Comparison of ENCODE assay signal across 27 cellular contexts in genomic region chr18:22145160-22145559, GRCh38.
"Had no signal": no experiment of that assay in that cellular context is flagged by ENCODE, and none has a peak within 500 bp of the region (broad histone marks: within the 10 kb centered on the region; RNA-seq: fewer than 3 reads in every experiment).

No MANE protein-coding gene starts in this region.

- H3K36me3 Mint-ChIP-seq: stimulated activated effector memory CD8-positive, alpha-beta T cell treated with anti-CD3 and anti-CD28 coated beads, Interleukin-12 subunit alpha, Interleukin-12 subunit beta, amount 100 ng/mL, for 72 hours; stimulated activated memory B cell treated with anti-CD40 and anti-IgM and Interleukin-4, amounts not matched to agents 10 μg/mL and 1 μg/mL and 100 μg/mL, for 72 hours; stimulated activated naive B cell treated with anti-CD40 and anti-IgM and Interleukin-4, amounts not matched to agents 10 μg/mL and 1 μg/mL and 100 μg/mL, for 72 hours; type B pancreatic cell had no signal

- H3K9me3 ChIP-seq: stomach, testis, thoracic aorta, thyroid gland, tibial artery, tibial nerve, transverse colon, upper lobe of left lung, upper lobe of right lung, uterus, vagina had no signal

- H3K9me3 Mint-ChIP-seq: stimulated activated effector memory CD8-positive, alpha-beta T cell treated with anti-CD3 and anti-CD28 coated beads, Interleukin-12 subunit alpha, Interleukin-12 subunit beta, amount 100 ng/mL, for 72 hours; stimulated activated naive CD8-positive, alpha-beta T cell treated with anti-CD3 and anti-CD28 coated beads, Interleukin-15, amount 100 ng/mL, for 72 hours; stimulated activated naive CD8-positive, alpha-beta T cell treated with anti-CD3 and anti-CD28 coated beads, Interleukin-15, Interleukin-2, amounts not matched to agents 100 ng/mL and 50 ng/mL, for 24 hours; type B pancreatic cell had no signal

- H3K27me3 Mint-ChIP-seq: stimulated activated memory B cell treated with anti-CD40 and anti-IgM and Interleukin-4, amounts not matched to agents 10 μg/mL and 1 μg/mL and 100 μg/mL, for 72 hours had no signal

- H3K4me3 ChIP-seq: stomach, testis, thoracic aorta, thyroid gland, tibial artery, tibial nerve, transverse colon, upper lobe of left lung, upper lobe of right lung, uterus, vagina had no signal

- H3K36me3 ChIP-seq: stomach, thoracic aorta, thyroid gland, tibial artery, tibial nerve, transverse colon, upper lobe of left lung, upper lobe of right lung, uterus, vagina had no signal

- H3K4me1 ChIP-seq: testis, thyroid gland, tibial artery, tibial nerve, transverse colon, upper lobe of left lung, upper lobe of right lung, uterus, vagina had no signal

- DNase-seq: stimulated activated CD4-positive, alpha-beta T cell treated with anti-CD3 and anti-CD28 coated beads, Interleukin-2, amount 100 ng/mL, for 48 hours; stimulated activated CD4-positive, alpha-beta T cell treated with anti-CD3 and anti-CD28 coated beads, Interleukin-4, amount 100 ng/mL, for 1 hour; stimulated activated CD4-positive, alpha-beta T cell treated with anti-CD3 and anti-CD28 coated beads, Interleukin-4, amount 100 ng/mL, for 24 hours; stimulated activated CD4-positive, alpha-beta T cell treated with anti-CD3 and anti-CD28 coated beads, Interleukin-4, amount 100 ng/mL, for 4 hours; stimulated activated CD8-positive, alpha-beta memory T cell treated with anti-CD3 and anti-CD28 coated beads, Interleukin-4, amount 100 ng/mL, for 48 hours; stimulated activated naive B cell treated with anti-CD40 and anti-IgM and Interleukin-4, amounts not matched to agents 10 μg/mL and 1 μg/mL and 100 μg/mL, for 72 hours; stimulated activated naive CD4-positive, alpha-beta T cell; stimulated activated naive CD4-positive, alpha-beta T cell treated with Interleukin-2 at 50 U/mL for 16 hours; stimulated activated naive CD8-positive, alpha-beta T cell treated with anti-CD3 and anti-CD28 coated beads, Interleukin-15, amount 100 ng/mL, for 72 hours; stimulated activated naive CD8-positive, alpha-beta T cell treated with anti-CD3 and anti-CD28 coated beads, Interleukin-15, Interleukin-2, amounts not matched to agents 100 U/mL and 50 U/mL, for 24 hours; stomach; substantia nigra; testis; thyroid gland; tibial artery; transverse colon; trophoblast cell; upper lobe of left lung; upper lobe of right lung; uterus had no signal

- H3K27ac Mint-ChIP-seq: stimulated activated effector memory CD8-positive, alpha-beta T cell treated with anti-CD3 and anti-CD28 coated beads, Interleukin-12 subunit alpha, Interleukin-12 subunit beta, amount 100 ng/mL, for 72 hours; stimulated activated memory B cell treated with anti-CD40 and anti-IgM and Interleukin-4, amounts not matched to agents 10 μg/mL and 1 μg/mL and 100 μg/mL, for 72 hours; stimulated activated naive B cell treated with anti-CD40 and anti-IgM and Interleukin-4, amounts not matched to agents 10 μg/mL and 1 μg/mL and 100 μg/mL, for 72 hours; stimulated activated naive CD8-positive, alpha-beta T cell treated with anti-CD3 and anti-CD28 coated beads, Interleukin-15, amount 100 ng/mL, for 72 hours; stimulated activated naive CD8-positive, alpha-beta T cell treated with anti-CD3 and anti-CD28 coated beads, Interleukin-15, Interleukin-2, amounts not matched to agents 100 ng/mL and 50 ng/mL, for 24 hours; type B pancreatic cell had no signal

- H3K27me3 ChIP-seq: stomach, testis, thyroid gland, tibial artery, transverse colon, upper lobe of left lung, upper lobe of right lung, uterus, vagina had no signal

- ATAC-seq: stimulated activated effector memory CD8-positive, alpha-beta T cell treated with anti-CD3 and anti-CD28 coated beads, Interleukin-12 subunit alpha, Interleukin-12 subunit beta, amount 100 ng/mL, for 72 hours; stimulated activated memory B cell treated with anti-CD40 and anti-IgM and Interleukin-4, amounts not matched to agents 10 μg/mL and 1 μg/mL and 100 μg/mL, for 72 hours; stimulated activated naive B cell treated with anti-CD40 and anti-IgM and Interleukin-4, amounts not matched to agents 10 μg/mL and 1 μg/mL and 100 μg/mL, for 72 hours; stimulated activated naive CD8-positive, alpha-beta T cell treated with anti-CD3 and anti-CD28 coated beads, Interleukin-15, amount 100 ng/mL, for 72 hours; stimulated activated naive CD8-positive, alpha-beta T cell treated with anti-CD3 and anti-CD28 coated beads, Interleukin-15, Interleukin-2, amounts not matched to agents 100 U/mL and 50 U/mL, for 24 hours; upper lobe of right lung had no signal

- H3K4me3 Mint-ChIP-seq: stimulated activated effector memory CD8-positive, alpha-beta T cell treated with anti-CD3 and anti-CD28 coated beads, Interleukin-12 subunit alpha, Interleukin-12 subunit beta, amount 100 ng/mL, for 72 hours; stimulated activated memory B cell treated with anti-CD40 and anti-IgM and Interleukin-4, amounts not matched to agents 10 μg/mL and 1 μg/mL and 100 μg/mL, for 72 hours; stimulated activated naive B cell treated with anti-CD40 and anti-IgM and Interleukin-4, amounts not matched to agents 10 μg/mL and 1 μg/mL and 100 μg/mL, for 72 hours; stimulated activated naive CD8-positive, alpha-beta T cell treated with anti-CD3 and anti-CD28 coated beads, Interleukin-15, amount 100 ng/mL, for 72 hours; stimulated activated naive CD8-positive, alpha-beta T cell treated with anti-CD3 and anti-CD28 coated beads, Interleukin-15, Interleukin-2, amounts not matched to agents 100 ng/mL and 50 ng/mL, for 24 hours; type B pancreatic cell had no signal

- H3K27ac ChIP-seq: stomach, testis, thoracic aorta, thyroid gland, tibial artery, tibial nerve, transverse colon, upper lobe of left lung, upper lobe of right lung, uterus, vagina had no signal

- H3K4me1 Mint-ChIP-seq: stimulated activated effector memory CD8-positive, alpha-beta T cell treated with anti-CD3 and anti-CD28 coated beads, Interleukin-12 subunit alpha, Interleukin-12 subunit beta, amount 100 ng/mL, for 72 hours; stimulated activated memory B cell treated with anti-CD40 and anti-IgM and Interleukin-4, amounts not matched to agents 10 μg/mL and 1 μg/mL and 100 μg/mL, for 72 hours; stimulated activated naive B cell treated with anti-CD40 and anti-IgM and Interleukin-4, amounts not matched to agents 10 μg/mL and 1 μg/mL and 100 μg/mL, for 72 hours; stimulated activated naive CD8-positive, alpha-beta T cell treated with anti-CD3 and anti-CD28 coated beads, Interleukin-15, amount 100 ng/mL, for 72 hours had no signal
